ENCODE assay signal across 7 cellular contexts in genomic region chr11:67409261-67409666, GRCh38. TPM values are rescaled to one million over a fixed set of nuclear protein-coding genes. Genes with fewer than 3 reads are reported as not detected.
DNase-seq lines count a peak whose midpoint lies in the region; ATAC-seq and TF ChIP-seq lines count a peak whose summit lies in the region.

No MANE protein-coding gene starts in this region.

- no peaks in the 10 kb centered on the region for H3K36me3 ChIP-seq in tibial nerve

- no peaks in the 10 kb centered on the region for H3K36me3 Mint-ChIP-seq in HFFc6 (ENCODE audit: low read depth)

- H3K9me3 Mint-ChIP-seq in HFFc6, result no peaks in the 10 kb centered on the region

- H3K27ac Mint-ChIP-seq in HFFc6, result no peak overlapping the region

- H3K4me1 Mint-ChIP-seq in HFFc6 (ENCODE audit: low read depth), result no peaks in the 10 kb centered on the region

- TF ChIP-seq POLR2A in tibial nerve (IDR thresholded peaks at IDR 0.05), result no peak

- peaks cover 29% of the 10 kb centered on the region for H3K27me3 Mint-ChIP-seq in HFFc6 (ENCODE audit: insufficient read depth)

- no peak for TF ChIP-seq EP300 in tibial nerve (IDR thresholded peaks at IDR 0.05)

- 68 to 80% methylated on average over 13 to 19 of the region's 24 CpGs for WGBS in tibial nerve, 2 donors

- ATAC-seq in GM21381 (IDR thresholded peaks at IDR 0.05; ENCODE audit: unreplicated experiment), result peak; percentile 47

- no peak overlapping the region for H3K4me3 Mint-ChIP-seq in HFFc6

- peak; percentile 48 to 92 (median 57) for DNase-seq in T-helper 1 cell
- no peak for DNase-seq in tibial nerve (ENCODE audit: low spot score in 2 of 2)
- no peak for DNase-seq in HFFc6
- DNase-seq in NCI-H1105 (lab: John Stamatoyannopoulos, UW), result no peak
- DNase-seq in SW 1271 (lab: John Stamatoyannopoulos, UW), result no peak

- TF ChIP-seq CTCF in tibial nerve (IDR thresholded peaks at IDR 0.05), result no peak
- TF ChIP-seq CTCF in HFFc6 (IDR thresholded peaks at IDR 0.05), result no peak

- H3K27me3 ChIP-seq in tibial nerve, result peaks cover 0 to 41% of the 10 kb centered on the region in 2 donors

- H3K9me3 ChIP-seq in tibial nerve, result no peaks in the 10 kb centered on the region

- peak overlapping the region in 1 of 4 donors; percentile 20 for H3K4me3 ChIP-seq in tibial nerve

- H3K27ac ChIP-seq in cingulate gyrus (ENCODE audit: low read depth, low read length), result peak overlapping the region; percentile 99
- H3K27ac ChIP-seq in tibial nerve, result peak overlapping the region in 3 of 4 donors; percentile 51 to 77 (median 60)

- peaks cover 0 to 56% (median 34%) of the 10 kb centered on the region in 4 donors for H3K4me1 ChIP-seq in tibial nerve

RNA-seq across cellular contexts. Expression of gene TBC1D10C, which starts 5.4 kb away (rescaled TPM):
- total RNA-seq in tibial nerve, result 1 to 10 TPM; 1.5 to 4.5 (median 2.2) TPM
- total RNA-seq in HFFc6 (2021; fragmentation: NEBNext Ultra II Directional; extraction: Animal tissue kit (Norgen Biotek cat#: 25700)), result not detected

RNA-seq across cellular contexts. Expression of gene CARNS1, which starts 6.2 kb away (rescaled TPM):
- total RNA-seq in tibial nerve, result 1 to 10 TPM; 1.8 to 5.9 (median 4.3) TPM
- total RNA-seq in HFFc6 (2021; fragmentation: NEBNext Ultra II Directional; extraction: Animal tissue kit (Norgen Biotek cat#: 25700)), result under 1 TPM in 5 of 6 experiments, not detected in 1; 0.05 to 0.14 (median 0.06) TPM

RNA-seq across cellular contexts. Expression of gene PPP1CA, which starts 7.6 kb away (rescaled TPM):
- 10 to 100 TPM; 50.6 to 97.8 (median 72.7) TPM for total RNA-seq in tibial nerve
- total RNA-seq in HFFc6 (2021; fragmentation: NEBNext Ultra II Directional; extraction: Animal tissue kit (Norgen Biotek cat#: 25700)), result 100 to 1,000 TPM; 162 to 191 (median 180) TPM

RNA-seq across cellular contexts. Expression of gene RAD9A, which starts 17.5 kb away (rescaled TPM):
- total RNA-seq in tibial nerve, result 10 to 100 TPM; 22.7 to 39.0 (median 36.4) TPM
- total RNA-seq in HFFc6 (2021; fragmentation: NEBNext Ultra II Directional; extraction: Animal tissue kit (Norgen Biotek cat#: 25700)), result 10 to 100 TPM in 1 of 6 experiments, 1 to 10 TPM in 5; 7.6 to 10.3 (median 8.8) TPM

RNA-seq across cellular contexts. Expression of gene RPS6KB2, which starts 19.0 kb away (rescaled TPM):
- total RNA-seq in tibial nerve, result 10 to 100 TPM; 36.9 to 69.3 (median 47.1) TPM
- 10 to 100 TPM; 51.5 to 58.4 (median 55.8) TPM for total RNA-seq in HFFc6 (2021; fragmentation: NEBNext Ultra II Directional; extraction: Animal tissue kit (Norgen Biotek cat#: 25700))

Comparison
In these comparisons a context has a peak if more than half of its experiments do, and no peak if none do; other contexts are left out.
1. DNase-seq: peak in T-helper 1 cell (5 of 5); none in tibial nerve (0 of 2), HFFc6 (single experiment), NCI-H1105 (single experiment) and SW 1271 (0 of 2).